7 cellular contexts compared by ENCODE assay signal in the genomic region with DNA sequence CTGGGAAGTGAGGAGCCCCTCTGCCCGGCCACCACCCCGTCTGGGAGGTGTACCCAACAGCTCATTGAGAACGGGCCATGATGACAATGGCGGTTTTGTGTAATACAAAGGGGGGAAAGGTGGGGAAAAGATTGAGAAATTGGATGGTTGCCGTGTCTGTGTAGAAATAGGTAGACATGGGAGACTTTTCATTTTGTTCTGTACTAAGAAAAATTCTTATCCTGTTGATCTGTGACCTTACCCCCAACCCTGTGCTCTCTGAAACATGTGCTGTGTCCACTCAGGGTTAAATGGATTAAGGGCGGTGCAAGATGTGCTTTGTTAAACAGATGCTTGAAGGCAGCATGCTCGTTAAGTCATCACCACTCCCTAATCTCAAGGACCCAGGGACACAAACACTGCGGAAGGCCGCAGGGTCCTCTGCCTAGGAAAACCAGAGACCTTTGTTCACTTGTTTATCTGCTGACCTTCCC. TPM values are rescaled to one million over a fixed set of nuclear protein-coding genes. Genes with fewer than 3 reads are reported as not detected.
A peak's percentile ranks its signal among the peaks of the same experiment; 100 is the strongest.
DNase-seq lines count a peak whose midpoint lies in the region; ATAC-seq, FAIRE-seq and TF ChIP-seq lines count a peak whose summit lies in the region.
"Not testable (repeated sequence)": the region's sequence is repeated elsewhere in the genome, so short reads cannot be mapped to it uniquely, and the experiment has no call there.

No MANE protein-coding gene starts in this region.

- POLR2A ChIA-PET in K562 (lab: Yijun Ruan, JAX) = interaction anchor here (1.0 to 2.0 kb wide), 9 partner anchors 9 to 80 kb away, joined by 3 to 10 read pairs (median 5); a partner anchor contains a TSS

- not testable (repeated sequence) for FAIRE-seq in K562 (lab: Jason Lieb, UNC)

- peaks cover 21% of the 10 kb centered on the region for H3K4me1 Mint-ChIP-seq in chondrocyte (ENCODE audit: low read depth)
- peaks cover 23% of the 10 kb centered on the region for H3K4me1 Mint-ChIP-seq in osteocyte (ENCODE audit: unreplicated experiment)

- H3K4me3 Mint-ChIP-seq in chondrocyte (ENCODE audit: unreplicated experiment); osteocyte (ENCODE audit: unreplicated experiment): not testable (repeated sequence)

- CTCF ChIA-PET in K562 (lab: Yijun Ruan, JAX; ENCODE audit: low intra/inter-chr PET ratio) = not testable (repeated sequence)

- in situ Hi-C loops in GM23248 (cut with MboI); K562 (cut with MboI): not testable (repeated sequence)

- intact Hi-C loops in K562 (cut with micrococcal nuclease) = loop anchor here (1.0 to 5.0 kb wide), 2 partner anchors 24 to 77 kb away; a partner anchor contains a TSS

- not testable (repeated sequence) for H2AFZ ChIP-seq in ACC112 (ENCODE audit: low read length, unreplicated experiment); GM23248; K562 (ENCODE audit: low read depth, low read length)

- TF ChIP-seq EP300 in K562 (IDR thresholded peaks at IDR 0.05; ENCODE audit: low read length) = not testable (repeated sequence)

- H3K4me2 ChIP-seq in GM23248 (ENCODE audit: unreplicated experiment) = not testable (repeated sequence)
- H3K4me2 ChIP-seq in K562 (ENCODE audit: insufficient read depth, low read length) = peak overlapping the region; percentile 73

- not testable (repeated sequence) for H3K4me3 ChIP-seq in ACC112 (ENCODE audit: low read depth, low read length); GM23248; HUES64 (ENCODE audit: low read length); cardiac muscle cell
- H3K4me3 ChIP-seq in K562 = peak overlapping the region; percentile 45

- H3K27ac Mint-ChIP-seq in chondrocyte (ENCODE audit: unreplicated experiment) (peak overlapping the region; percentile 98), osteocyte (ENCODE audit: unreplicated experiment) (peak overlapping the region; percentile 98)

- H4K20me1 ChIP-seq in GM23248 (ENCODE audit: insufficient read depth); K562 (replicated peaks; ENCODE audit: control insufficient read depth, insufficient read depth, low read length): not testable (repeated sequence)

- H3K27me3 Mint-ChIP-seq in chondrocyte (ENCODE audit: low read depth); osteocyte (ENCODE audit: unreplicated experiment): not testable (repeated sequence)

- H3K36me3 ChIP-seq in ACC112 (ENCODE audit: insufficient read depth, low read length); GM23248 (ENCODE audit: low read depth); cardiac muscle cell: not testable (repeated sequence)
- H3K36me3 ChIP-seq in HUES64 (ENCODE audit: insufficient read depth, low read length) (peaks cover 20% of the 10 kb centered on the region; the same call in 1 of the 2 replicates), K562 (ENCODE audit: control insufficient read depth, insufficient read depth, low read length) (peaks cover 16% of the 10 kb centered on the region)

- H3K36me3 Mint-ChIP-seq in chondrocyte (ENCODE audit: low read depth) = not testable (repeated sequence)
- H3K36me3 Mint-ChIP-seq in osteocyte (ENCODE audit: unreplicated experiment) = peaks cover 20% of the 10 kb centered on the region

- not testable (repeated sequence) for H3K9ac ChIP-seq in GM23248; HUES64 (ENCODE audit: low read depth, low read length)
- H3K9ac ChIP-seq in K562 (ENCODE audit: insufficient read depth in 1 of 2, low read depth in 2 of 2, low read length in 2 of 2) = peak overlapping the region; percentile 67 to 73; a peak in 3 of 4 replicates

- not testable (repeated sequence) for TF ChIP-seq CTCF in K562 (IDR thresholded peaks at IDR 0.05 in 2 of 3, conservative IDR thresholded peaks at IDR 0.05 in 1 of 3; ENCODE audit: insufficient read depth in 2 of 3, low read depth in 1 of 3, low read length in 3 of 3); chondrocyte (IDR thresholded peaks at IDR 0.05); cardiac muscle cell (IDR thresholded peaks at IDR 0.05; ENCODE audit: low read depth, low read length); osteocyte (IDR thresholded peaks at IDR 0.05)

- not testable (repeated sequence) for H3K27me3 ChIP-seq in ACC112 (ENCODE audit: insufficient read depth, low read length); GM23248 (replicated peaks; ENCODE audit: insufficient read depth); HUES64 (ENCODE audit: insufficient read depth, low read length); K562 (ENCODE audit: control insufficient read depth in 2 of 2, insufficient read depth in 2 of 2, low read length in 2 of 2); cardiac muscle cell

- H3K9me3 Mint-ChIP-seq in chondrocyte (ENCODE audit: low read depth); osteocyte (ENCODE audit: unreplicated experiment): not testable (repeated sequence)

- H3F3A ChIP-seq in GM23248 (ENCODE audit: insufficient read depth) = peaks cover 11% of the 10 kb centered on the region; the same call in 1 of the 2 replicates

- peak overlapping the region; percentile 45; the same call in 1 of the 2 replicates for H3K27ac ChIP-seq in ACC112 (ENCODE audit: low read depth, low read length)
- H3K27ac ChIP-seq in GM23248 = peak overlapping the region; percentile 68
- H3K27ac ChIP-seq in HUES64 (ENCODE audit: low read depth, low read length) = peak overlapping the region; percentile 55; the same call in 1 of the 2 replicates
- peak overlapping the region; percentile 90 for H3K27ac ChIP-seq in K562 (ENCODE audit: extremely low read depth, low read depth, low read length)
- peak overlapping the region; percentile 73 for H3K27ac ChIP-seq in cardiac muscle cell

- not testable (repeated sequence) for TF ChIP-seq RAD21 in K562 (CRISPR knock-in tag; conservative IDR thresholded peaks at IDR 0.05 in 1 of 2, IDR thresholded peaks at IDR 0.05 in 1 of 2)

- not testable (repeated sequence) for H3K4me1 ChIP-seq in ACC112 (ENCODE audit: control insufficient read depth, insufficient read depth, low read length, unreplicated experiment); GM23248 (ENCODE audit: insufficient read depth); HUES64 (ENCODE audit: insufficient read depth, low read length); cardiac muscle cell (ENCODE audit: low read depth)
- peaks cover 20 to 26% of the 10 kb centered on the region in 2 experiments for H3K4me1 ChIP-seq in K562 (replicated peaks in 1 of 2; ENCODE audit: control insufficient read depth in 2 of 2, insufficient read depth in 2 of 2, low read length in 2 of 2)

- not testable (repeated sequence) for H3K9me2 ChIP-seq in GM23248 (ENCODE audit: insufficient read depth)

- 92 to 98% methylated on average over 9 of the region's 9 CpGs for WGBS in GM23248 (ENCODE audit: low coverage in 1 of 2, low lambda C conversion rate in 2 of 2, missing lambda C conversion rate in 2 of 2), 2 experiments
- WGBS in HUES64 = 97% methylated on average over 8 of the region's 9 CpGs
- 0% methylated on average over 6 of the region's 9 CpGs for WGBS in K562 (ENCODE audit: insufficient coverage, low coverage, missing lambda C conversion rate)

- TSS peak; percentile 89 for BruUV-seq in K562 (replicated peaks; lab: Mats Ljungman, UMichigan)

- not testable (repeated sequence) for DNase-seq in GM23248; K562 (ENCODE audit: extremely low read depth in 1 of 4, low spot score in 3 of 4); chondrocyte (ENCODE audit: low spot score); cardiac muscle cell (ENCODE audit: low read depth in 1 of 2, low spot score in 1 of 2); osteocyte (ENCODE audit: extremely low spot score, unreplicated experiment)

- TF ChIP-seq POLR2A in K562 (conservative IDR thresholded peaks at IDR 0.05) = peak; percentile 36; the same call in 1 of the 2 replicates

- H3K9me1 ChIP-seq in K562 (ENCODE audit: control insufficient read depth, insufficient read depth, low read length) = not testable (repeated sequence)

- not testable (repeated sequence) for H3K9me3 ChIP-seq in GM23248 (ENCODE audit: low read depth); HUES64 (ENCODE audit: insufficient read depth, low read depth, low read length); K562 (replicated peaks; ENCODE audit: control insufficient read depth, insufficient read depth, low read depth, low read length); cardiac muscle cell (ENCODE audit: low read depth)

- ATAC-seq in K562 = peak; percentile 54

- peaks cover 13% of the 10 kb centered on the region for H3K79me2 ChIP-seq in ACC112 (ENCODE audit: control insufficient read depth, insufficient read depth, low read length, unreplicated experiment)
- H3K79me2 ChIP-seq in GM23248 (ENCODE audit: insufficient read depth) = peaks cover 93% of the 10 kb centered on the region
- H3K79me2 ChIP-seq in K562 (ENCODE audit: control insufficient read depth, insufficient read depth, low read length) = peaks cover 76% of the 10 kb centered on the region

RNA-seq across cellular contexts. Expression of a gene that starts 22.1 kb away (rescaled TPM):
- 20.4 and 24.4 TPM in 2 replicates for total RNA-seq in GM23248 (2014; rRNA removed; shearing (Covaris generic))
- polyA plus RNA-seq in GM23248 (2016; fragmentation: Nextera tagmentation; extraction: Ambion mirVana) = 24.9 and 30.3 TPM in 2 replicates
- polyA plus RNA-seq in HUES64 (2013, experiment 1 of 2) = 18.4 TPM
- polyA plus RNA-seq in HUES64 (2013, experiment 2 of 2) = 17.1 TPM
- total RNA-seq in K562 (2011; cell fraction: chromatin; rRNA removed; ENCODE audit: low replicate concordance) = 217 and 320 TPM in 2 replicates
- total RNA-seq in K562 (2011; cell fraction: nucleolus; rRNA removed) = 111 and 118 TPM in 2 replicates
- 136 and 172 TPM in 2 replicates for total RNA-seq in K562 (2011; cell fraction: nucleoplasm; rRNA removed)
- 29.0 and 30.0 TPM in 2 replicates for total RNA-seq in K562 (2014; rRNA removed)
- 35.5 and 40.1 TPM in 2 replicates for total RNA-seq in K562 (2014; rRNA removed; fragmentation: Illumina TruSeq; extraction: Trizol)
- total RNA-seq in K562 (2015; rRNA removed; fragmentation: Illumina TruSeq; extraction: Trizol) = 33.6 and 34.3 TPM in 2 replicates
- 42.6 and 47.4 TPM in 2 replicates for total RNA-seq in K562 (2021)
- polyA plus RNA-seq in K562 (2011; rRNA removed) = 32.4 and 40.4 TPM in 2 replicates
- 21.5 and 30.7 TPM in 2 replicates for polyA plus RNA-seq in K562 (2011; cell fraction: cytosol; rRNA removed)
- polyA plus RNA-seq in K562 (2011; cell fraction: nucleus; rRNA removed) = 98.2 and 114 TPM in 2 replicates
- 27.5 and 34.2 TPM in 2 replicates for polyA plus RNA-seq in K562 (2012)
- 35.1 and 37.4 TPM in 2 replicates for polyA plus RNA-seq in K562 (2014; fragmentation: Illumina TruSeq; extraction: Trizol)
- 10 to 100 TPM; 20.2 to 38.9 TPM for polyA plus RNA-seq in K562 (2014; fragmentation: Nextera tagmentation; extraction: Ambion mirVana)
- polyA plus RNA-seq in K562 (2014; rRNA removed) = 32.1 and 33.0 TPM in 2 replicates
- 69.6 and 96.4 TPM in 2 replicates for polyA minus RNA-seq in K562 (2011; rRNA and poly(A)+ RNA removed)
- 19.7 and 23.2 TPM in 2 replicates for polyA minus RNA-seq in K562 (2011; cell fraction: cytosol; rRNA and poly(A)+ RNA removed)
- polyA minus RNA-seq in K562 (2011; cell fraction: nucleus; rRNA and poly(A)+ RNA removed) = 38.9 and 68.0 TPM in 2 replicates
- 40.1 to 46.9 TPM (median 46.5 TPM) in 3 replicates for total RNA-seq in chondrocyte
- total RNA-seq in cardiac muscle cell = 19.9 and 26.4 TPM in 2 replicates
- 42.0 and 44.4 TPM in 2 replicates for polyA plus RNA-seq in cardiac muscle cell
- 56.3 and 57.0 TPM in 2 replicates for total RNA-seq in osteocyte

RNA-seq across cellular contexts. Expression of a gene that starts 24.4 kb away (rescaled TPM):
- 28.5 and 30.2 TPM in 2 replicates for total RNA-seq in GM23248 (2014; rRNA removed; shearing (Covaris generic))
- polyA plus RNA-seq in GM23248 (2016; fragmentation: Nextera tagmentation; extraction: Ambion mirVana) (16.2 and 18.3 TPM in 2 replicates), K562 (2011; rRNA removed) (0.17 and 0.26 TPM in 2 replicates), K562 (2014; fragmentation: Illumina TruSeq; extraction: Trizol) (0.13 and 0.19 TPM in 2 replicates), K562 (2014; fragmentation: Nextera tagmentation; extraction: Ambion mirVana) (under 1 TPM; 0.08 to 0.11 TPM), K562 (2014; rRNA removed) (0.05 and 0.11 TPM in 2 replicates), cardiac muscle cell (1.4 and 2.3 TPM in 2 replicates)
- polyA plus RNA-seq in HUES64 (2013, experiment 1 of 2) = 0.95 TPM
- 1.8 TPM for polyA plus RNA-seq in HUES64 (2013, experiment 2 of 2)
- 0.25 and 0.39 TPM in 2 replicates for total RNA-seq in K562 (2011; cell fraction: chromatin; rRNA removed; ENCODE audit: low replicate concordance)
- 0.39 and 0.67 TPM in 2 replicates for total RNA-seq in K562 (2011; cell fraction: nucleolus; rRNA removed)
- 0.81 and 0.84 TPM in 2 replicates for total RNA-seq in K562 (2011; cell fraction: nucleoplasm; rRNA removed)
- total RNA-seq in K562 (2014; rRNA removed) (0.05 and 0.12 TPM in 2 replicates), K562 (2014; rRNA removed; fragmentation: Illumina TruSeq; extraction: Trizol) (0.07 and 0.13 TPM in 2 replicates), K562 (2015; rRNA removed; fragmentation: Illumina TruSeq; extraction: Trizol) (0.11 TPM in 2 replicates), K562 (2021) (0.18 and 0.20 TPM in 2 replicates), chondrocyte (3.4 to 5.3 TPM (median 4.9 TPM) in 3 replicates), cardiac muscle cell (2.1 and 2.5 TPM in 2 replicates), osteocyte (5.3 TPM in 2 replicates)
- polyA plus RNA-seq in K562 (2011; cell fraction: cytosol; rRNA removed) = 0.16 and 0.24 TPM in 2 replicates
- polyA plus RNA-seq in K562 (2011; cell fraction: nucleus; rRNA removed) = 0.09 and 0.13 TPM in 2 replicates
- 0.07 and 0.17 TPM in 2 replicates for polyA plus RNA-seq in K562 (2012)
- polyA minus RNA-seq in K562 (2011; rRNA and poly(A)+ RNA removed) = 0.25 and 0.36 TPM in 2 replicates
- polyA minus RNA-seq in K562 (2011; cell fraction: cytosol; rRNA and poly(A)+ RNA removed) = not detected in 2 replicates
- polyA minus RNA-seq in K562 (2011; cell fraction: nucleus; rRNA and poly(A)+ RNA removed) = 0.11 TPM in 1 of 2 replicates, not detected in the other
